ENCODE assay signal across 1 cellular context in the genomic region with DNA sequence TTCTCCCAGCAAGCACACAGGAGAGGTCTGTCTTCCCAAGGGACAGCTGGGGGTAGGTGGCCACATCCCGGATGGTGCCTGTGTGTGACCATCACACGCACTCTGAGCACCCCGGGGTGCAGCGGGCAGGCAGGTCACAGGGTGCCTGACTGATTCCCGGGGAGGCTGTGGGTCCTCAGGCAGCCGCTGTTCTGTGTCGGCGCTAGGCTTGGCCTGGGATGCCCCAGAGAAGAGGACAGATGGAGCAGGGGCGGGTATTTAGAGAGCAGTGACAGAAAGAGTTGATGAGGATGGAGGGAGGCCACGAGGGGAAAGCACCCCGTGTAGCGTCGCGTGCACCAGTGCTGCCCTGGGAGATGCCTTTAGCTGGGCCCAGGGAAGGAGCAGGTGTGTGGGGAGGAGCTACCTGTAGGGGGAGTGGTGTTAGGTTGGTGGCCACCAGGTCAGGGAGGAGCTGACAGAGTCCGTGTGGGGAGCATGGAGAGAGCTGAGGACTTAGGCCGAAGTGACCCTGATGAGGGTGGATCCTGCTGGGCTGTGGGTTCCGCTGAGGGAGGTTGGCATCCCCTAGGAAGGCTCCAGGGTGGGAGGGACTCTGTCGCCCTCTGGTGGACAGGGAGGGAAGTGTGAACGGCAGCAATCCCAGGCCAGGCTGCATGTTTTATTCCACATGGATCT.
A peak's percentile ranks its signal among the peaks of the same experiment; 100 is the strongest.
TF ChIP-seq lines count a peak whose summit lies in the region.

No MANE protein-coding gene starts in this region.

TF ChIP-seq in HepG2, 621 proteins besides CTCF, POLR2A, EP300 and RAD21:
- TF ChIP-seq, protein P1, sequence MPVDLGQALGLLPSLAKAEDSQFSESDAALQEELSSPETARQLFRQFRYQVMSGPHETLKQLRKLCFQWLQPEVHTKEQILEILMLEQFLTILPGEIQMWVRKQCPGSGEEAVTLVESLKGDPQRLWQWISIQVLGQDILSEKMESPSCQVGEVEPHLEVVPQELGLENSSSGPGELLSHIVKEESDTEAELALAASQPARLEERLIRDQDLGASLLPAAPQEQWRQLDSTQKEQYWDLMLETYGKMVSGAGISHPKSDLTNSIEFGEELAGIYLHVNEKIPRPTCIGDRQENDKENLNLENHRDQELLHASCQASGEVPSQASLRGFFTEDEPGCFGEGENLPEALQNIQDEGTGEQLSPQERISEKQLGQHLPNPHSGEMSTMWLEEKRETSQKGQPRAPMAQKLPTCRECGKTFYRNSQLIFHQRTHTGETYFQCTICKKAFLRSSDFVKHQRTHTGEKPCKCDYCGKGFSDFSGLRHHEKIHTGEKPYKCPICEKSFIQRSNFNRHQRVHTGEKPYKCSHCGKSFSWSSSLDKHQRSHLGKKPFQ (CRISPR knock-in tag; IDR thresholded peaks at IDR 0.05; ENCODE audit: insufficient replicate concordance), result peak; percentile 55
TF ChIP-seq in HepG2: peak in this region for 1; not testable (repeated sequence) for 620.
